ENCODE assay signal across 8 cellular contexts in genomic region chr12:103956515-103957027, GRCh38. TPM values are rescaled to one million over a fixed set of nuclear protein-coding genes. Genes with fewer than 3 reads are reported as not detected.
A peak's percentile ranks its signal among the peaks of the same experiment; 100 is the strongest.
DNase-seq lines count a peak whose midpoint lies in the region; ATAC-seq and TF ChIP-seq lines count a peak whose summit lies in the region.

No MANE protein-coding gene starts in this region.

- peak overlapping the region; percentile 99 for H3K4me3 Mint-ChIP-seq in activated T-cell treated with anti-CD3 and anti-CD28 coated beads, Interleukin-2, amount 50 U/mL, for 24 hours
- H3K4me3 Mint-ChIP-seq in T-cell = peak overlapping the region; percentile 97 to 98 (median 98)

- no peaks in the 10 kb centered on the region for H3K9me3 ChIP-seq in neutrophil

- peaks cover 13 to 16% of the 10 kb centered on the region in 2 experiments for H3K4me1 ChIP-seq in neutrophil (ENCODE audit: control insufficient read depth in 1 of 2, insufficient read depth in 1 of 2, low read depth in 1 of 2, low read length in 1 of 2)

- ATAC-seq in HG03039 (IDR thresholded peaks at IDR 0.05; ENCODE audit: unreplicated experiment) (peak; percentile 15), T-cell (replicated peaks in 1 of 4) (peak in 3 of 4 experiments; percentile 6 to 8 (median 7))

- POLR2A ChIA-PET in T-cell (lab: Charles Lee) = interaction anchor here (0.5 to 1.4 kb wide), 9 partner anchors 9 to 181 kb away, joined by 3 to 11 read pairs (median 3); partner anchors contain the start of genes HSP90B1 (in 1 of the 2) and TDG (in 1 of the 2)

- TF ChIP-seq CTCF in fibroblast of mammary gland (conservative IDR thresholded peaks at IDR 0.05; ENCODE audit: control insufficient read depth, insufficient read depth, low read depth, low read length) = no peak
- TF ChIP-seq CTCF in neutrophil (IDR thresholded peaks at IDR 0.05) = no peak

- H3K4me1 Mint-ChIP-seq in activated T-cell treated with anti-CD3 and anti-CD28 coated beads, Interleukin-2, amount 50 U/mL, for 24 hours (ENCODE audit: low read depth) = peaks cover 48% of the 10 kb centered on the region
- H3K4me1 Mint-ChIP-seq in T-cell = peaks cover 37 to 47% (median 44%) of the 10 kb centered on the region in 3 donors

- H3K27me3 Mint-ChIP-seq in activated T-cell treated with anti-CD3 and anti-CD28 coated beads, Interleukin-2, amount 50 U/mL, for 24 hours = no peaks in the 10 kb centered on the region
- no peaks in the 10 kb centered on the region for H3K27me3 Mint-ChIP-seq in T-cell

- H3K27ac ChIP-seq in neutrophil = peak overlapping the region; percentile 80

- H3K36me3 ChIP-seq in neutrophil = peaks cover 27% of the 10 kb centered on the region

- H3K27ac Mint-ChIP-seq in activated T-cell treated with anti-CD3 and anti-CD28 coated beads, Interleukin-2, amount 50 U/mL, for 24 hours = peak overlapping the region; percentile 98
- H3K27ac Mint-ChIP-seq in T-cell = peak overlapping the region; percentile 98 to 99

- peaks cover 53% of the 10 kb centered on the region for H3K36me3 Mint-ChIP-seq in activated T-cell treated with anti-CD3 and anti-CD28 coated beads, Interleukin-2, amount 50 U/mL, for 24 hours (ENCODE audit: low read depth)
- peaks cover 16% of the 10 kb centered on the region for H3K36me3 Mint-ChIP-seq in T-cell

- no peaks in the 10 kb centered on the region for H3K9me3 Mint-ChIP-seq in activated T-cell treated with anti-CD3 and anti-CD28 coated beads, Interleukin-2, amount 50 U/mL, for 24 hours
- H3K9me3 Mint-ChIP-seq in T-cell = no peaks in the 10 kb centered on the region

- CTCF ChIA-PET in T-cell (lab: Charles Lee) = interaction anchor here (0.5 to 2.0 kb wide), 4 partner anchors 9 to 69 kb away, joined by 3 to 11 read pairs (median 6); partner anchors contain the start of genes HSP90B1 (in 1 of the 2) and TDG (in 1 of the 2)

- H3K4me3 ChIP-seq in fibroblast of mammary gland (ENCODE audit: control insufficient read depth, low read depth, low read length) = peak overlapping the region; percentile 95
- peak overlapping the region; percentile 80 to 86 for H3K4me3 ChIP-seq in neutrophil (ENCODE audit: low read depth in 1 of 2, low read length in 1 of 2)

- no peaks in the 10 kb centered on the region for H3K27me3 ChIP-seq in neutrophil

- no peak for DNase-seq in activated T-cell treated with anti-CD3 and anti-CD28 coated beads, Interleukin-2, amount 50 U/mL, for 24 hours
- DNase-seq in activated T-cell treated with anti-CD3 and anti-CD28 coated beads for 4 hours (no peak), T-cell (peak in 3 of 34 experiments; percentile 2 to 11 (median 5)), fibroblast of mammary gland (ENCODE audit: low read depth) (no peak), NCI-H2227 (lab: John Stamatoyannopoulos, UW; ENCODE audit: unreplicated experiment) (no peak)
- DNase-seq in activated CD8-positive, alpha-beta memory T cell treated with anti-CD3 and anti-CD28 coated beads, Interleukin-2, amount 50 U/mL, for 4 hours = no peak

RNA-seq across cellular contexts. Expression of gene TDG, which starts 9.1 kb away (rescaled TPM):
- 10 to 100 TPM; 25.0 to 32.4 (median 30.0) TPM for total RNA-seq in T-cell

RNA-seq across cellular contexts. Expression of gene HSP90B1, which starts 26.4 kb away (rescaled TPM):
- total RNA-seq in T-cell = 100 to 1,000 TPM; 240 to 310 (median 290) TPM
